ENCODE assay signal across 8 cellular contexts in genomic region chr14:76784881-76785280, GRCh38. TPM values are rescaled to one million over a fixed set of nuclear protein-coding genes. Genes with fewer than 3 reads are reported as not detected.
DNase-seq lines count a peak whose midpoint lies in the region; ATAC-seq and TF ChIP-seq lines count a peak whose summit lies in the region.

No MANE protein-coding gene starts in this region.

- peak; percentile 65 for TF ChIP-seq CTCF in GM10266 (IDR thresholded peaks at IDR 0.05; ENCODE audit: control insufficient read depth, insufficient read depth, low read depth, missing control alignments)
- peak; percentile 83 for TF ChIP-seq CTCF in VCaP (conservative IDR thresholded peaks at IDR 0.05)
- peak; percentile 87 for TF ChIP-seq CTCF in chondrocyte (IDR thresholded peaks at IDR 0.05)

- peak overlapping the region; percentile 19 for H3K27ac Mint-ChIP-seq in chondrocyte (ENCODE audit: unreplicated experiment)

- H3K9me3 Mint-ChIP-seq in chondrocyte (ENCODE audit: low read depth) = no peaks in the 10 kb centered on the region

- H3K36me3 Mint-ChIP-seq in chondrocyte (ENCODE audit: low read depth) = peaks cover 9% of the 10 kb centered on the region

- H3K4me1 Mint-ChIP-seq in chondrocyte (ENCODE audit: low read depth) = peaks cover 34% of the 10 kb centered on the region

- ATAC-seq in HG02840 (IDR thresholded peaks at IDR 0.05; ENCODE audit: low FRiP score, unreplicated experiment) (peak; percentile 68), HG03442 (IDR thresholded peaks at IDR 0.05; ENCODE audit: unreplicated experiment) (no peak)

- DNase-seq in GM10266 (ENCODE audit: extremely low spot score) (peak; percentile 89), NCI-H2196 treated with DMSO at 0.1 percent for 48 hours (lab: John Stamatoyannopoulos, UW; ENCODE audit: unreplicated experiment) (peak; percentile 78), chondrocyte (ENCODE audit: low spot score) (no peak), left kidney (ENCODE audit: low read depth, low spot score) (peak; percentile 94)
- DNase-seq in stimulated activated CD4-positive, alpha-beta T cell treated with anti-CD3 and anti-CD28 coated beads, Interleukin-4, amount 100 ng/mL, for 48 hours (ENCODE audit: low read depth in 2 of 2) = peak; percentile 35 to 58

- no peak overlapping the region for H3K4me3 Mint-ChIP-seq in chondrocyte (ENCODE audit: unreplicated experiment)

- H3K27me3 Mint-ChIP-seq in chondrocyte (ENCODE audit: low read depth) = no peaks in the 10 kb centered on the region

- no peak overlapping the region for H3K27ac ChIP-seq in VCaP

RNA-seq across cellular contexts. Expression of gene VASH1, which starts 23.6 kb away (rescaled TPM):
- 26.0 to 41.8 TPM (median 29.7 TPM) in 3 replicates for total RNA-seq in chondrocyte

RNA-seq across cellular contexts. Expression of gene ANGEL1, which starts 27.8 kb away (rescaled TPM):
- 8.6 to 13.8 TPM (median 9.6 TPM) in 3 replicates for total RNA-seq in chondrocyte

RNA-seq across cellular contexts. Expression of gene LRRC74A, which starts 41.3 kb away (rescaled TPM):
- not detected in 3 replicates for total RNA-seq in chondrocyte
